In the genomic region with DNA sequence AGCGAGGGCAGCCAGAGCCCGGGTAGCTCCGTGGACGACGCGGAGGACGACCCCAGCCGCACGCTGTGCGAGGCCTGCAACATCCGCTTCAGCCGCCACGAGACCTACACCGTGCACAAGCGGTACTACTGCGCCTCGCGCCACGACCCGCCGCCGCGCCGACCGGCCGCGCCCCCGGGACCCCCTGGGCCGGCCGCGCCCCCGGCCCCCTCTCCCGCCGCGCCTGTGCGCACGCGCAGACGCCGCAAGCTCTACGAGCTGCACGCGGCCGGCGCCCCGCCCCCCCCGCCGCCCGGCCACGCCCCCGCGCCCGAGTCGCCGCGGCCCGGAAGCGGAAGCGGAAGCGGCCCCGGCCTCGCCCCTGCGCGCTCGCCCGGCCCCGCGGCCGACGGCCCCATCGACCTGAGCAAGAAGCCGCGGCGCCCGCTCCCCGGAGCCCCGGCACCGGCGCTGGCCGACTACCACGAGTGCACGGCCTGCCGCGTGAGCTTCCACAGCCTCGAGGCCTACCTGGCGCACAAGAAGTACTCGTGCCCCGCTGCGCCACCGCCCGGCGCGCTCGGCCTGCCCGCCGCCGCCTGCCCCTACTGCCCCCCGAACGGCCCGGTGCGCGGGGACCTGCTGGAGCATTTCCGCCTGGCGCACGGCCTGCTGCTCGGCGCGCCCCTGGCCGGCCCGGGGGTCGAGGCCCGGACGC, we compare ENCODE assay signal across 8 cellular contexts. TPM values are rescaled to one million over a fixed set of nuclear protein-coding genes. Genes with fewer than 3 reads are reported as not detected.
A peak's percentile ranks its signal among the peaks of the same experiment; 100 is the strongest.
DNase-seq lines count a peak whose midpoint lies in the region; ATAC-seq and TF ChIP-seq lines count a peak whose summit lies in the region.

No MANE protein-coding gene starts in this region.

- H3K27ac Mint-ChIP-seq in neural progenitor cell: no peak overlapping the region
- H3K27ac Mint-ChIP-seq in stimulated activated naive CD8-positive, alpha-beta T cell treated with anti-CD3 and anti-CD28 coated beads, Interleukin-15, amount 100 ng/mL, for 72 hours: no peak overlapping the region

- H3K9ac ChIP-seq in neural progenitor cell: no peak overlapping the region

- peak overlapping the region; percentile 87 for H3K4me2 ChIP-seq in neural progenitor cell

- H3K4me1 ChIP-seq in neural progenitor cell: peaks cover 11% of the 10 kb centered on the region

- no peaks in the 10 kb centered on the region for H3K36me3 ChIP-seq in neural progenitor cell

- H3K4me3 ChIP-seq in GM08714 (ENCODE audit: low read length) (peak overlapping the region; percentile 80; the same call in 1 of the 2 replicates), neural progenitor cell (peak overlapping the region; percentile 83)

- peaks cover 15% of the 10 kb centered on the region for H4K20me1 ChIP-seq in neural progenitor cell (ENCODE audit: low read depth)

- H3K4me3 Mint-ChIP-seq in neural progenitor cell: peak overlapping the region; percentile 67
- H3K4me3 Mint-ChIP-seq in stimulated activated naive CD8-positive, alpha-beta T cell treated with anti-CD3 and anti-CD28 coated beads, Interleukin-15, amount 100 ng/mL, for 72 hours: no peak overlapping the region

- H3K36me3 Mint-ChIP-seq in neural progenitor cell: peaks cover 3% of the 10 kb centered on the region

- no peak overlapping the region for H3K27ac ChIP-seq in neural progenitor cell

- peaks cover 3% of the 10 kb centered on the region for H3K27me3 ChIP-seq in neural progenitor cell

- ATAC-seq in stimulated activated naive CD8-positive, alpha-beta T cell treated with anti-CD3 and anti-CD28 coated beads, Interleukin-15, amount 100 ng/mL, for 72 hours: peak; percentile 72
- no peak for ATAC-seq in GM21526 (IDR thresholded peaks at IDR 0.05; ENCODE audit: low FRiP score, unreplicated experiment)

- peak overlapping the region; percentile 92 for H2AFZ ChIP-seq in neural progenitor cell (replicated peaks)

- no peaks in the 10 kb centered on the region for H3K9me3 Mint-ChIP-seq in neural progenitor cell
- no peaks in the 10 kb centered on the region for H3K9me3 Mint-ChIP-seq in stimulated activated naive CD8-positive, alpha-beta T cell treated with anti-CD3 and anti-CD28 coated beads, Interleukin-15, amount 100 ng/mL, for 72 hours

- peaks cover 11% of the 10 kb centered on the region for H3K27me3 Mint-ChIP-seq in neural progenitor cell (ENCODE audit: insufficient read depth, low read depth)
- H3K27me3 Mint-ChIP-seq in stimulated activated naive CD8-positive, alpha-beta T cell treated with anti-CD3 and anti-CD28 coated beads, Interleukin-15, amount 100 ng/mL, for 72 hours: peaks cover 10% of the 10 kb centered on the region

- DNase-seq in HCEC 1CT: peak; percentile 75
- DNase-seq in NOMO-1 treated with DMSO at 0.1 percent for 48 hours (lab: John Stamatoyannopoulos, UW; ENCODE audit: unreplicated experiment): peak; percentile 50
- DNase-seq in activated T-helper 1 cell treated with anti-CD3 and anti-CD28 coated beads, Interleukin-2, amount 50 U/mL, for 16 hours (ENCODE audit: low read depth in 1 of 2, low spot score in 1 of 2): peak; percentile 59 to 81
- peak; percentile 37 for DNase-seq in fibroblast of peridontal ligament (ENCODE audit: extremely low read depth)
- peak; percentile 92 for DNase-seq in neural progenitor cell (ENCODE audit: low spot score)
- DNase-seq in stimulated activated naive CD8-positive, alpha-beta T cell treated with anti-CD3 and anti-CD28 coated beads, Interleukin-15, amount 100 ng/mL, for 72 hours: peak; percentile 62 to 80

- no peaks in the 10 kb centered on the region for H3K9me3 ChIP-seq in neural progenitor cell (ENCODE audit: low read depth)

- H3F3A ChIP-seq in neural progenitor cell (ENCODE audit: low read depth): no peaks in the 10 kb centered on the region

- peaks cover 9% of the 10 kb centered on the region for H3K79me2 ChIP-seq in neural progenitor cell (ENCODE audit: low read depth)

- H3K4me1 Mint-ChIP-seq in neural progenitor cell: peaks cover 24% of the 10 kb centered on the region
- H3K4me1 Mint-ChIP-seq in stimulated activated naive CD8-positive, alpha-beta T cell treated with anti-CD3 and anti-CD28 coated beads, Interleukin-15, amount 100 ng/mL, for 72 hours: peaks cover 12% of the 10 kb centered on the region

- TF ChIP-seq CTCF in neural progenitor cell (IDR thresholded peaks at IDR 0.05): no peak

RNA-seq across cellular contexts. Expression of a gene that starts 36.1 kb away (rescaled TPM):
- 24.2 and 38.6 TPM in 2 replicates for total RNA-seq in neural progenitor cell (ENCODE audit: low replicate concordance)

Comparison
In these comparisons a context has a peak if more than half of its experiments do, and no peak if none do; other contexts are left out.
1. DNase-seq: peak in every context shown above with its lines; median percentile 92 in neural progenitor cell; 75 in HCEC 1CT; 71 in stimulated activated naive CD8-positive, alpha-beta T cell treated with anti-CD3 and anti-CD28 coated beads, Interleukin-15, amount 100 ng/mL, for 72 hours; 70 in activated T-helper 1 cell treated with anti-CD3 and anti-CD28 coated beads, Interleukin-2, amount 50 U/mL, for 16 hours; 50 in NOMO-1 treated with DMSO at 0.1 percent for 48 hours; 37 in fibroblast of peridontal ligament.